Comparison of ENCODE assay signal across 17 cellular contexts in the genomic region with DNA sequence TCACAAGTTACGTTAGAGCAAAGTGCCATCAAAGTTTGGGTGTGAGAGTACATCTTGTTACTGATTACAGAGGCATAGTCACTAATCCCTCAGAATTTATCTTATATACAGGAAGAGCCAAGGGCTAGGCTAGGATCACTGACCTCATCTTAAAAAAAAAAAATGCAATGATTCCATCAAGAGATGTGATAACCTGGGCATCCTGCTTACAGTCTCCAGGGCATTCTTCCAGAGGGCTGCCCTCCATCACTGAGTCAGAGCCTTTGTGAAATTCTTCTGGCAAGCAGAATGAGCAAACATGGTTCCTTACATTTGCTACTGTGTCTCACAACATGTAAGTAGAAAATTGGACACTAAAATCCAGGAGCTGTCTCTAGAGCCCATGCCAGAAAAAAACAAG.
DNase-seq lines count a peak whose midpoint lies in the region; ATAC-seq and TF ChIP-seq lines count a peak whose summit lies in the region.
"Had no signal": no experiment of that assay in that cellular context is flagged by ENCODE, and none has a peak within 500 bp of the region (broad histone marks: within the 10 kb centered on the region; RNA-seq: fewer than 3 reads in every experiment).

No MANE protein-coding gene starts in this region.

- DNase-seq in AG10803 (ENCODE audit: low read depth) (peak; percentile 79), M059J (ENCODE audit: low read depth) (peak; percentile 88), dedifferentiated amniotic fluid mesenchymal stem cell (ENCODE audit: extremely low spot score) (peak; percentile 15), mesenchymal stem cell (peak; percentile 48), esophagus muscularis mucosa (ENCODE audit: extremely low spot score) (no peak), Caco-2 (no peak), WTC11 (ENCODE audit: low spot score) (no peak)
- DNase-seq in activated CD8-positive, alpha-beta memory T cell treated with anti-CD3 and anti-CD28 coated beads, Interleukin-2, amount 50 U/mL, for 48 hours, result no peak
- DNase-seq: activated CD4-positive, alpha-beta memory T cell treated with anti-CD3 and anti-CD28 coated beads for 36 hours; activated gamma-delta T cell; cortex of kidney; GF-D8; hypothalamus; stimulated activated naive B cell treated with anti-CD40 and anti-IgM and Interleukin-4, amounts not matched to agents 10 μg/mL and 1 μg/mL and 100 μg/mL, for 72 hours; T-helper 2 cell had no signal

- CTCF ChIA-PET in Caco-2 (lab: Charles Lee), result no interaction called here
- CTCF ChIA-PET in WTC11 (lab: Charles Lee), result no interaction called here

- no peak overlapping the region for H3K4ac ChIP-seq in mesenchymal stem cell (ENCODE audit: low read depth in 1 of 2, low read length in 2 of 2)

- no TSS peak for BruUV-seq in Caco-2 (replicated peaks; lab: Mats Ljungman, UMichigan)

- H2BK5ac ChIP-seq in mesenchymal stem cell (ENCODE audit: low read depth, low read length, poor library complexity, severe bottlenecking), result no peak overlapping the region

- H2AK5ac ChIP-seq in mesenchymal stem cell (ENCODE audit: low read length, severe bottlenecking), result no peak overlapping the region

- no peak overlapping the region for H3K18ac ChIP-seq in mesenchymal stem cell (ENCODE audit: low read depth in 1 of 2, low read length in 2 of 2)

- no peak overlapping the region for H3K4me2 ChIP-seq in mesenchymal stem cell (ENCODE audit: low read length, poor library complexity, severe bottlenecking)

- no CpG with 5 or more reads among the region's 1 CpG for WGBS in mesenchymal stem cell
- WGBS in esophagus muscularis mucosa, result 67% methylated on average over 1 of the region's 1 CpG

- no peak for TF ChIP-seq CTCF in AG10803 (conservative IDR thresholded peaks at IDR 0.05; ENCODE audit: low read length)
- TF ChIP-seq CTCF in esophagus muscularis mucosa (IDR thresholded peaks at IDR 0.05), result no peak
- TF ChIP-seq CTCF in Caco-2 (IDR thresholded peaks at IDR 0.05; ENCODE audit: insufficient read depth in 1 of 2, low read depth in 1 of 2, low read length in 1 of 2, severe bottlenecking in 1 of 2, unreplicated experiment in 1 of 2), result no peak
- no peak for TF ChIP-seq CTCF in WTC11 (IDR thresholded peaks at IDR 0.05)

- TF ChIP-seq EP300 in esophagus muscularis mucosa (IDR thresholded peaks at IDR 0.05), result no peak

- no peak overlapping the region for H2BK15ac ChIP-seq in mesenchymal stem cell (ENCODE audit: low read depth, poor library complexity, severe bottlenecking)

- no peaks in the 10 kb centered on the region for H3K4me1 Mint-ChIP-seq in Caco-2 (ENCODE audit: low read depth, unreplicated experiment)
- 0 out of 2 replicates have a peak, but pooled peaks cover 3% of the 10 kb centered on the region for H3K4me1 Mint-ChIP-seq in WTC11
- H3K4me1 Mint-ChIP-seq: stimulated activated naive B cell treated with anti-CD40 and anti-IgM and Interleukin-4, amounts not matched to agents 10 μg/mL and 1 μg/mL and 100 μg/mL, for 72 hours had no signal

- no peak overlapping the region for H3K23ac ChIP-seq in mesenchymal stem cell (ENCODE audit: low read length in 2 of 2)

- no peak overlapping the region for H4K8ac ChIP-seq in mesenchymal stem cell (ENCODE audit: low read length)

- H3K36me3 ChIP-seq in mesenchymal stem cell (ENCODE audit: control insufficient read depth in 1 of 2, insufficient read depth in 2 of 2, low read depth in 1 of 2, low read length in 2 of 2) (no peaks in the 10 kb centered on the region), esophagus muscularis mucosa (no peaks in the 10 kb centered on the region), Caco-2 (ENCODE audit: control insufficient read depth, insufficient read depth, low read length) (no peaks in the 10 kb centered on the region)

- no peak for TF ChIP-seq POLR2A in esophagus muscularis mucosa (IDR thresholded peaks at IDR 0.05; ENCODE audit: low read depth)

- no peak overlapping the region for H3K27ac ChIP-seq in mesenchymal stem cell (ENCODE audit: low read length, poor library complexity, severe bottlenecking)
- H3K27ac ChIP-seq in esophagus muscularis mucosa (replicated peaks in 1 of 4), result no peak overlapping the region

- peaks cover 2% of the 10 kb centered on the region for H3K79me1 ChIP-seq in mesenchymal stem cell (replicated peaks; ENCODE audit: low read length, poor library complexity, severe bottlenecking)

- H3K27ac Mint-ChIP-seq in Caco-2 (ENCODE audit: unreplicated experiment), result no peak overlapping the region
- no peak overlapping the region for H3K27ac Mint-ChIP-seq in WTC11
- H3K27ac Mint-ChIP-seq: activated CD4-positive, alpha-beta memory T cell treated with anti-CD3 and anti-CD28 coated beads for 36 hours; CD14-positive monocyte; stimulated activated naive B cell treated with anti-CD40 and anti-IgM and Interleukin-4, amounts not matched to agents 10 μg/mL and 1 μg/mL and 100 μg/mL, for 72 hours had no signal

- H3K9ac ChIP-seq in mesenchymal stem cell (ENCODE audit: low read length), result no peak overlapping the region

- no peak for ATAC-seq in WTC11
- ATAC-seq: Panc1; stimulated activated naive B cell treated with anti-CD40 and anti-IgM and Interleukin-4, amounts not matched to agents 10 μg/mL and 1 μg/mL and 100 μg/mL, for 72 hours had no signal

- no peaks in the 10 kb centered on the region for H3K27me3 Mint-ChIP-seq in Caco-2 (ENCODE audit: insufficient read depth, unreplicated experiment)
- H3K27me3 Mint-ChIP-seq in WTC11 (ENCODE audit: low read depth), result no peaks in the 10 kb centered on the region
- H3K27me3 Mint-ChIP-seq: activated CD4-positive, alpha-beta memory T cell treated with anti-CD3 and anti-CD28 coated beads for 36 hours; stimulated activated naive B cell treated with anti-CD40 and anti-IgM and Interleukin-4, amounts not matched to agents 10 μg/mL and 1 μg/mL and 100 μg/mL, for 72 hours had no signal

- POLR2A ChIA-PET in Caco-2 (lab: Charles Lee) (no interaction called here), WTC11 (lab: Charles Lee) (no interaction called here)

- H3K4me3 Mint-ChIP-seq in Caco-2 (ENCODE audit: unreplicated experiment) (no peak overlapping the region), WTC11 (no peak overlapping the region)
- H3K4me3 Mint-ChIP-seq: activated CD4-positive, alpha-beta memory T cell treated with anti-CD3 and anti-CD28 coated beads for 36 hours; CD14-positive monocyte; stimulated activated naive B cell treated with anti-CD40 and anti-IgM and Interleukin-4, amounts not matched to agents 10 μg/mL and 1 μg/mL and 100 μg/mL, for 72 hours had no signal

- intact Hi-C loops in esophagus muscularis mucosa (cut with DNase I) (no loop called here), Caco-2 (cut with micrococcal nuclease; ENCODE audit: unreplicated experiment) (no loop called here)

- H3K4me3 ChIP-seq in AG10803 (ENCODE audit: low read length), result no peak overlapping the region
- H3K4me3 ChIP-seq in mesenchymal stem cell (ENCODE audit: insufficient read depth in 1 of 2, low read depth in 1 of 2, low read length in 2 of 2), result no peak overlapping the region
- no peak overlapping the region for H3K4me3 ChIP-seq in esophagus muscularis mucosa
- H3K4me3 ChIP-seq in Caco-2 (ENCODE audit: low read depth, low read length), result no peak overlapping the region

- no peak overlapping the region for H2BK120ac ChIP-seq in mesenchymal stem cell (ENCODE audit: low read depth, low read length)

- H3K14ac ChIP-seq in mesenchymal stem cell (ENCODE audit: low read length in 2 of 2), result no peak overlapping the region

- H3K9me3 ChIP-seq in mesenchymal stem cell (ENCODE audit: control insufficient read depth, low read length), result peaks cover 6% of the 10 kb centered on the region
- peaks cover 0 to 20% (median 17%) of the 10 kb centered on the region in 4 donors for H3K9me3 ChIP-seq in esophagus muscularis mucosa
- H3K9me3 ChIP-seq in Caco-2, result peaks cover 13% of the 10 kb centered on the region

- H3K4me1 ChIP-seq in mesenchymal stem cell (ENCODE audit: control insufficient read depth, insufficient read depth, low read depth, low read length) (no peaks in the 10 kb centered on the region), esophagus muscularis mucosa (no peaks in the 10 kb centered on the region), Caco-2 (no peaks in the 10 kb centered on the region)

- H3K36me3 Mint-ChIP-seq in Caco-2 (ENCODE audit: insufficient read depth, unreplicated experiment), result peaks cover 6% of the 10 kb centered on the region
- peaks cover 13% of the 10 kb centered on the region for H3K36me3 Mint-ChIP-seq in WTC11

- H2AFZ ChIP-seq in mesenchymal stem cell (ENCODE audit: low read depth, low read length), result no peak overlapping the region

- H3K9me3 Mint-ChIP-seq in Caco-2 (ENCODE audit: unreplicated experiment) (peaks cover 38% of the 10 kb centered on the region), WTC11 (peaks cover 8% of the 10 kb centered on the region)

- H4K91ac ChIP-seq in mesenchymal stem cell (ENCODE audit: low read length), result no peak overlapping the region

- H2BK12ac ChIP-seq in mesenchymal stem cell (ENCODE audit: low read length in 2 of 2), result no peak overlapping the region

- H3K27me3 ChIP-seq in mesenchymal stem cell (ENCODE audit: control insufficient read depth in 1 of 2, insufficient read depth in 1 of 2, low read length in 2 of 2), result no peaks in the 10 kb centered on the region
- no peaks in the 10 kb centered on the region for H3K27me3 ChIP-seq in esophagus muscularis mucosa
- H3K27me3 ChIP-seq in Caco-2 (replicated peaks; ENCODE audit: control insufficient read depth, insufficient read depth, low read length), result no peaks in the 10 kb centered on the region

TF ChIP-seq in WTC11, 78 proteins besides CTCF, POLR2A, EP300 and RAD21 (continues in another document):
- TF ChIP-seq ZBTB43 (CRISPR knock-in tag; IDR thresholded peaks at IDR 0.05) (no peak), PREB (CRISPR knock-in tag; IDR thresholded peaks at IDR 0.05; ENCODE audit: borderline replicate concordance) (no peak)

Comparison
In these comparisons a context has a peak if more than half of its experiments do, and no peak if none do; other contexts are left out.
1. DNase-seq: peak in AG10803 (single experiment), M059J (single experiment), dedifferentiated amniotic fluid mesenchymal stem cell (single experiment) and mesenchymal stem cell (single experiment); none in esophagus muscularis mucosa (single experiment), Caco-2 (0 of 2), WTC11 (single experiment) and activated CD8-positive, alpha-beta memory T cell treated with anti-CD3 and anti-CD28 coated beads, Interleukin-2, amount 50 U/mL, for 48 hours (single experiment).